Comparison of ENCODE assay signal across 26 cellular contexts in genomic region chr2:109392140-109392539, GRCh38.
DNase-seq lines count a peak whose midpoint lies in the region; ATAC-seq, FAIRE-seq and TF ChIP-seq lines count a peak whose summit lies in the region.
"Had no signal": no experiment of that assay in that cellular context is flagged by ENCODE, and none has a peak within 500 bp of the region (broad histone marks: within the 10 kb centered on the region; RNA-seq: fewer than 3 reads in every experiment).

No MANE protein-coding gene starts in this region.

- TF ChIP-seq POLR2A in HepG2 (IDR thresholded peaks at IDR 0.05; ENCODE audit: insufficient read depth in 1 of 2, low read depth in 2 of 2, low read length in 2 of 2) (no peak), right lobe of liver (IDR thresholded peaks at IDR 0.05) (no peak), GM18505 (IDR thresholded peaks at IDR 0.05; ENCODE audit: borderline replicate concordance, extremely low read depth, insufficient read depth, insufficient read length) (no peak)

- H3K27ac ChIP-seq in HepG2 (ENCODE audit: extremely low read length, insufficient read depth, low read length), result no peak overlapping the region
- H3K27ac ChIP-seq in right lobe of liver, result no peak overlapping the region

- peaks cover 28% of the 10 kb centered on the region for H3K36me3 Mint-ChIP-seq in chondrocyte (ENCODE audit: low read depth)
- H3K36me3 Mint-ChIP-seq: CD14-positive monocyte; CD4-positive, alpha-beta memory T cell; CD8-positive, alpha-beta memory T cell had no signal

- H3K9ac ChIP-seq in HepG2 (ENCODE audit: insufficient read depth, low read depth, low read length), result no peak overlapping the region
- H3K9ac ChIP-seq: BLaER1 had no signal

- 44% methylated on average over 5 of the region's 5 CpGs for WGBS in HepG2 (ENCODE audit: low lambda C conversion rate)
- 82% methylated on average over 5 of the region's 5 CpGs for WGBS in right lobe of liver (ENCODE audit: insufficient coverage, low coverage, low lambda C conversion rate, missing lambda C conversion rate)

- peak overlapping the region; percentile 22 for H3K27ac Mint-ChIP-seq in chondrocyte (ENCODE audit: unreplicated experiment)
- H3K27ac Mint-ChIP-seq: CD14-positive monocyte; CD4-positive, alpha-beta memory T cell; CD4-positive, CD25-positive, alpha-beta regulatory T cell; CD8-positive, alpha-beta memory T cell had no signal

- TF ChIP-seq CTCF in HepG2 (CRISPR knock-in tag; IDR thresholded peaks at IDR 0.05) (no peak), right lobe of liver (IDR thresholded peaks at IDR 0.05) (no peak), chondrocyte (IDR thresholded peaks at IDR 0.05) (no peak)

- H3K36me3 ChIP-seq in HepG2 (replicated peaks in 1 of 2; ENCODE audit: control insufficient read depth in 1 of 2, insufficient read depth in 2 of 2, low read length in 2 of 2) (no peaks in the 10 kb centered on the region), right lobe of liver (no peaks in the 10 kb centered on the region)
- H3K36me3 ChIP-seq: BE2C, BLaER1 had no signal

- no peak overlapping the region for H2AFZ ChIP-seq in HepG2 (ENCODE audit: low read length)

- H3K27me3 ChIP-seq in HepG2 (ENCODE audit: control insufficient read depth in 1 of 2, insufficient read depth in 2 of 2, low read length in 2 of 2) (peaks cover 0 to 4% of the 10 kb centered on the region in 2 experiments; a peak in 1 of 5 replicates), right lobe of liver (no peaks in the 10 kb centered on the region)
- H3K27me3 ChIP-seq: BE2C, BLaER1 had no signal

- H4K20me1 ChIP-seq in HepG2 (ENCODE audit: insufficient read depth, low read length), result no peaks in the 10 kb centered on the region

- H3K4me2 ChIP-seq in HepG2 (ENCODE audit: low read depth, low read length), result no peak overlapping the region

- FAIRE-seq in HepG2 (lab: Jason Lieb, UNC), result no peak
- FAIRE-seq: A204.1, GM12878, GM12892, GM19239 had no signal

- H3K4me3 ChIP-seq in HepG2 (replicated peaks in 1 of 3; ENCODE audit: insufficient read depth in 1 of 3, low read depth in 2 of 3, low read length in 3 of 3) (no peak overlapping the region), right lobe of liver (no peak overlapping the region)
- H3K4me3 ChIP-seq: BLaER1, GM12878 had no signal

- POLR2A ChIA-PET in HepG2 (lab: Yijun Ruan, JAX), result no interaction called here

- no peaks in the 10 kb centered on the region for H3K4me1 ChIP-seq in HepG2 (ENCODE audit: insufficient read depth, low read length)
- no peaks in the 10 kb centered on the region for H3K4me1 ChIP-seq in right lobe of liver
- H3K4me1 ChIP-seq: BE2C had no signal

- H3K79me2 ChIP-seq in HepG2 (ENCODE audit: insufficient read depth, low read length), result no peaks in the 10 kb centered on the region

- in situ Hi-C loops in HepG2 (cut with HindIII; ENCODE audit: extremely low pct_ligation_motif_present, low pct_unique_long_range_greater_than_20kb), result no loop called here

- CTCF ChIA-PET in HepG2 (lab: Yijun Ruan, JAX; ENCODE audit: low intra/inter-chr PET ratio, low total read pairs), result no interaction called here

- DNase-seq in HepG2 (ENCODE audit: low spot score), result no peak
- no peak for DNase-seq in right lobe of liver
- DNase-seq in chondrocyte (ENCODE audit: low spot score), result no peak
- no peak for DNase-seq in NCI-H524 treated with DMSO at 0.1 percent for 48 hours (lab: John Stamatoyannopoulos, UW)
- DNase-seq: 8988T; ACHN; BE2C; C1 segment of cervical spinal cord; CD4-positive, alpha-beta memory T cell; CD4-positive, CD25-positive, alpha-beta regulatory T cell; CD8-positive, alpha-beta memory T cell; COR-L47; DMS 273 treated with DMSO at 0.1 percent for 48 hours; DMS153; DMS53; DMS79; DND-41; EL; GDM1 had no signal

- H3K4me1 Mint-ChIP-seq in chondrocyte (ENCODE audit: low read depth), result peaks cover 20% of the 10 kb centered on the region
- H3K4me1 Mint-ChIP-seq: CD14-positive monocyte; CD4-positive, alpha-beta memory T cell; CD8-positive, alpha-beta memory T cell had no signal

- intact Hi-C loops in HepG2 (cut with micrococcal nuclease; ENCODE audit: unreplicated experiment), result no loop called here
- intact Hi-C loops in right lobe of liver (cut with DNase I), result no loop called here

- H3K9me3 ChIP-seq in HepG2 (ENCODE audit: low read length), result no peaks in the 10 kb centered on the region
- no peaks in the 10 kb centered on the region for H3K9me3 ChIP-seq in right lobe of liver
- H3K9me3 ChIP-seq: BE2C, BLaER1 had no signal

- no peak for TF ChIP-seq EP300 in HepG2 (IDR thresholded peaks at IDR 0.05; ENCODE audit: low read depth in 2 of 2, low read length in 2 of 2)
- TF ChIP-seq EP300 in HepG2 (CRISPR knock-in tag; IDR thresholded peaks at IDR 0.05; ENCODE audit: borderline replicate concordance), result no peak

- H3K4me3 Mint-ChIP-seq in chondrocyte (ENCODE audit: unreplicated experiment), result no peak overlapping the region
- H3K4me3 Mint-ChIP-seq: CD14-positive monocyte; CD4-positive, alpha-beta memory T cell; CD4-positive, CD25-positive, alpha-beta regulatory T cell; CD8-positive, alpha-beta memory T cell had no signal

- H3K9me3 Mint-ChIP-seq in chondrocyte (ENCODE audit: low read depth), result no peaks in the 10 kb centered on the region
- H3K9me3 Mint-ChIP-seq: CD14-positive monocyte; CD4-positive, CD25-positive, alpha-beta regulatory T cell; CD8-positive, alpha-beta memory T cell had no signal

- BruUV-seq in HepG2 (replicated peaks; lab: Mats Ljungman, UMichigan), result no TSS peak

- H3K27me3 Mint-ChIP-seq in chondrocyte (ENCODE audit: low read depth), result no peaks in the 10 kb centered on the region

- no peak for TF ChIP-seq RAD21 in HepG2 (CRISPR knock-in tag; IDR thresholded peaks at IDR 0.05)

- ATAC-seq in HepG2, result no peak
- ATAC-seq in right lobe of liver, result no peak
- ATAC-seq in GM18505 (IDR thresholded peaks at IDR 0.05; ENCODE audit: unreplicated experiment), result no peak
- ATAC-seq: GM12878 had no signal

TF ChIP-seq in HepG2, 621 proteins besides CTCF, POLR2A, EP300 and RAD21:
- no peak for TF ChIP-seq FOXO1 (CRISPR knock-in tag; IDR thresholded peaks at IDR 0.05)
- TF ChIP-seq PLRG1 (conservative IDR thresholded peaks at IDR 0.05), result no peak
- no peak for TF ChIP-seq ZNF841 (CRISPR knock-in tag; IDR thresholded peaks at IDR 0.05; ENCODE audit: borderline replicate concordance)
- no peak for TF ChIP-seq AKNA (CRISPR knock-in tag; IDR thresholded peaks at IDR 0.05; ENCODE audit: borderline replicate concordance)
- TF ChIP-seq ZNF629 (CRISPR knock-in tag; conservative IDR thresholded peaks at IDR 0.05), result peak; percentile 42
- no peak for TF ChIP-seq KLF16 (CRISPR knock-in tag; IDR thresholded peaks at IDR 0.05)
